In genomic region chr9:98610711-98611110, GRCh38 we compare ENCODE assay signal across 16 cellular contexts.
"Had no signal": no experiment of that assay in that cellular context is flagged by ENCODE, and none has a peak within 500 bp of the region (broad histone marks: within the 10 kb centered on the region; RNA-seq: fewer than 3 reads in every experiment).

No MANE protein-coding gene starts in this region.

- H3K4me1 ChIP-seq: breast epithelium, sigmoid colon, tibial artery, uterus had no signal

- DNase-seq: activated naive CD4-positive, alpha-beta T cell; activated T-cell treated with anti-CD3 and anti-CD28 coated beads for 4 hours; aorta; endodermal cell; hypothalamus; kidney glomerular epithelial cell; ovary; sigmoid colon; T-helper 1 cell; T1000; tibial artery; uterus had no signal

- H3K4me3 ChIP-seq: breast epithelium, ovary, sigmoid colon, tibial artery, uterus had no signal

- H3K27ac ChIP-seq: breast epithelium, ovary, sigmoid colon, tibial artery, uterus had no signal

- ATAC-seq: activated CD4-positive, CD25-positive, alpha-beta regulatory T cell treated with anti-CD3 and anti-CD28 coated beads, Interleukin-2, amount 50 U/mL, for 24 hours; esophagus mucosa; stimulated activated effector memory CD8-positive, alpha-beta T cell treated with anti-CD3 and anti-CD28 coated beads, Interleukin-12 subunit alpha, Interleukin-12 subunit beta, amount 100 ng/mL, for 72 hours had no signal

- H3K36me3 ChIP-seq: breast epithelium, ovary, sigmoid colon, tibial artery, uterus had no signal

- H3K9me3 ChIP-seq: breast epithelium, ovary, sigmoid colon, tibial artery, uterus had no signal

- H3K27me3 ChIP-seq: breast epithelium, ovary, sigmoid colon, uterus had no signal
